ENCODE assay signal across 29 cellular contexts in genomic region chr6:106770081-106770480, GRCh38.
"Had no signal": no experiment of that assay in that cellular context is flagged by ENCODE, and none has a peak within 500 bp of the region (broad histone marks: within the 10 kb centered on the region; RNA-seq: fewer than 3 reads in every experiment).

No MANE protein-coding gene starts in this region.

- DNase-seq: stimulated activated CD4-positive, alpha-beta T cell treated with anti-CD3 and anti-CD28 coated beads, Interleukin-2, amount 100 ng/mL, for 48 hours; stimulated activated CD4-positive, alpha-beta T cell treated with anti-CD3 and anti-CD28 coated beads, Interleukin-4, amount 100 ng/mL, for 1 hour; stimulated activated CD4-positive, alpha-beta T cell treated with anti-CD3 and anti-CD28 coated beads, Interleukin-4, amount 100 ng/mL, for 24 hours; stimulated activated CD4-positive, alpha-beta T cell treated with anti-CD3 and anti-CD28 coated beads, Interleukin-4, amount 100 ng/mL, for 4 hours; stimulated activated CD8-positive, alpha-beta memory T cell treated with anti-CD3 and anti-CD28 coated beads, Interleukin-4, amount 100 ng/mL, for 48 hours; stimulated activated naive B cell treated with anti-CD40 and anti-IgM and Interleukin-4, amounts not matched to agents 10 μg/mL and 1 μg/mL and 100 μg/mL, for 72 hours; stimulated activated naive CD4-positive, alpha-beta T cell; stimulated activated naive CD4-positive, alpha-beta T cell treated with Interleukin-2 at 50 U/mL for 16 hours; stimulated activated naive CD8-positive, alpha-beta T cell treated with anti-CD3 and anti-CD28 coated beads, Interleukin-15, amount 100 ng/mL, for 72 hours; stimulated activated naive CD8-positive, alpha-beta T cell treated with anti-CD3 and anti-CD28 coated beads, Interleukin-15, Interleukin-2, amounts not matched to agents 100 U/mL and 50 U/mL, for 24 hours; stomach; substantia nigra; testis; thyroid gland; tibial artery; transverse colon; trophoblast cell; upper lobe of left lung; upper lobe of right lung; uterus had no signal

- FAIRE-seq: urothelium cell line had no signal

- H3K4me1 Mint-ChIP-seq: stimulated activated effector memory CD8-positive, alpha-beta T cell treated with anti-CD3 and anti-CD28 coated beads, Interleukin-12 subunit alpha, Interleukin-12 subunit beta, amount 100 ng/mL, for 72 hours; stimulated activated naive CD8-positive, alpha-beta T cell treated with anti-CD3 and anti-CD28 coated beads, Interleukin-15, amount 100 ng/mL, for 72 hours had no signal

- H3K27ac ChIP-seq: stomach, suprapubic skin, testis, thoracic aorta, thyroid gland, tibial artery, tibial nerve, transverse colon, upper lobe of left lung, upper lobe of right lung, uterus, vagina had no signal

- H3K9me3 Mint-ChIP-seq: stimulated activated effector memory CD8-positive, alpha-beta T cell treated with anti-CD3 and anti-CD28 coated beads, Interleukin-12 subunit alpha, Interleukin-12 subunit beta, amount 100 ng/mL, for 72 hours had no signal

- H3K27ac Mint-ChIP-seq: stimulated activated effector memory CD8-positive, alpha-beta T cell treated with anti-CD3 and anti-CD28 coated beads, Interleukin-12 subunit alpha, Interleukin-12 subunit beta, amount 100 ng/mL, for 72 hours; stimulated activated memory B cell treated with anti-CD40 and anti-IgM and Interleukin-4, amounts not matched to agents 10 μg/mL and 1 μg/mL and 100 μg/mL, for 72 hours; stimulated activated naive B cell treated with anti-CD40 and anti-IgM and Interleukin-4, amounts not matched to agents 10 μg/mL and 1 μg/mL and 100 μg/mL, for 72 hours; stimulated activated naive CD8-positive, alpha-beta T cell treated with anti-CD3 and anti-CD28 coated beads, Interleukin-15, amount 100 ng/mL, for 72 hours; stimulated activated naive CD8-positive, alpha-beta T cell treated with anti-CD3 and anti-CD28 coated beads, Interleukin-15, Interleukin-2, amounts not matched to agents 100 ng/mL and 50 ng/mL, for 24 hours; type B pancreatic cell had no signal

- H3K4me3 Mint-ChIP-seq: stimulated activated effector memory CD8-positive, alpha-beta T cell treated with anti-CD3 and anti-CD28 coated beads, Interleukin-12 subunit alpha, Interleukin-12 subunit beta, amount 100 ng/mL, for 72 hours; stimulated activated memory B cell treated with anti-CD40 and anti-IgM and Interleukin-4, amounts not matched to agents 10 μg/mL and 1 μg/mL and 100 μg/mL, for 72 hours; stimulated activated naive B cell treated with anti-CD40 and anti-IgM and Interleukin-4, amounts not matched to agents 10 μg/mL and 1 μg/mL and 100 μg/mL, for 72 hours; stimulated activated naive CD8-positive, alpha-beta T cell treated with anti-CD3 and anti-CD28 coated beads, Interleukin-15, amount 100 ng/mL, for 72 hours; stimulated activated naive CD8-positive, alpha-beta T cell treated with anti-CD3 and anti-CD28 coated beads, Interleukin-15, Interleukin-2, amounts not matched to agents 100 ng/mL and 50 ng/mL, for 24 hours; type B pancreatic cell had no signal

- ATAC-seq: stimulated activated effector memory CD8-positive, alpha-beta T cell treated with anti-CD3 and anti-CD28 coated beads, Interleukin-12 subunit alpha, Interleukin-12 subunit beta, amount 100 ng/mL, for 72 hours; stimulated activated memory B cell treated with anti-CD40 and anti-IgM and Interleukin-4, amounts not matched to agents 10 μg/mL and 1 μg/mL and 100 μg/mL, for 72 hours; stimulated activated naive B cell treated with anti-CD40 and anti-IgM and Interleukin-4, amounts not matched to agents 10 μg/mL and 1 μg/mL and 100 μg/mL, for 72 hours; stimulated activated naive CD8-positive, alpha-beta T cell treated with anti-CD3 and anti-CD28 coated beads, Interleukin-15, amount 100 ng/mL, for 72 hours; stimulated activated naive CD8-positive, alpha-beta T cell treated with anti-CD3 and anti-CD28 coated beads, Interleukin-15, Interleukin-2, amounts not matched to agents 100 U/mL and 50 U/mL, for 24 hours; upper lobe of right lung had no signal

- H3K36me3 Mint-ChIP-seq: stimulated activated effector memory CD8-positive, alpha-beta T cell treated with anti-CD3 and anti-CD28 coated beads, Interleukin-12 subunit alpha, Interleukin-12 subunit beta, amount 100 ng/mL, for 72 hours; type B pancreatic cell had no signal

- H3K36me3 ChIP-seq: stomach, suprapubic skin, thoracic aorta, thyroid gland, tibial artery, tibial nerve, transverse colon, upper lobe of left lung, upper lobe of right lung, uterus, vagina had no signal

- H3K4me3 ChIP-seq: stomach, suprapubic skin, testis, thoracic aorta, thyroid gland, tibial artery, tibial nerve, transverse colon, upper lobe of left lung, upper lobe of right lung, uterus, vagina had no signal

- H3K27me3 ChIP-seq: stomach, suprapubic skin, testis, thyroid gland, tibial artery, tibial nerve, transverse colon, upper lobe of left lung, upper lobe of right lung, uterus, vagina had no signal

- H3K27me3 Mint-ChIP-seq: stimulated activated memory B cell treated with anti-CD40 and anti-IgM and Interleukin-4, amounts not matched to agents 10 μg/mL and 1 μg/mL and 100 μg/mL, for 72 hours; stimulated activated naive B cell treated with anti-CD40 and anti-IgM and Interleukin-4, amounts not matched to agents 10 μg/mL and 1 μg/mL and 100 μg/mL, for 72 hours; type B pancreatic cell had no signal

- H3K9me3 ChIP-seq: testis, thoracic aorta, thyroid gland, upper lobe of right lung, uterus, vagina had no signal

- H3K4me1 ChIP-seq: testis, tibial nerve, transverse colon, upper lobe of left lung, upper lobe of right lung, uterus had no signal
